Comparison of ENCODE assay signal across 1 cellular context in genomic region chr9:75906531-75906930, GRCh38.
TF ChIP-seq lines count a peak whose summit lies in the region.

No MANE protein-coding gene starts in this region.

TF ChIP-seq in H1, 55 proteins besides CTCF, POLR2A, EP300 and RAD21 (continued from another document):
- TF ChIP-seq RBBP5 (IDR thresholded peaks at IDR 0.05; ENCODE audit: borderline replicate concordance, low read depth, low read length) (no peak), BACH1 (IDR thresholded peaks at IDR 0.05; ENCODE audit: low read length) (no peak), SUZ12 (IDR thresholded peaks at IDR 0.05; ENCODE audit: low read length) (no peak), TBP (IDR thresholded peaks at IDR 0.05; ENCODE audit: low read depth, low read length) (no peak)
